Comparison of ENCODE assay signal across 8 cellular contexts in genomic region chr20:30811896-30812671, GRCh38.
DNase-seq lines count a peak whose midpoint lies in the region; ATAC-seq lines count a peak whose summit lies in the region.

No MANE protein-coding gene starts in this region.

- peaks cover 4% of the 10 kb centered on the region for H3K27me3 Mint-ChIP-seq in T-helper 2 cell treated with Interferon-gamma antibody and Interleukin-4, amounts not matched to agents 5 μg/mL and 100 μg/mL, for 36 hours (ENCODE audit: low read depth)

- H3K36me3 Mint-ChIP-seq in T-helper 2 cell treated with Interferon-gamma antibody and Interleukin-4, amounts not matched to agents 5 μg/mL and 100 μg/mL, for 36 hours (ENCODE audit: low read depth): peaks cover 1% of the 10 kb centered on the region

- ATAC-seq in left colon: no peak
- ATAC-seq in HG02759 (IDR thresholded peaks at IDR 0.05; ENCODE audit: unreplicated experiment): no peak

- no peaks in the 10 kb centered on the region for H3K36me3 ChIP-seq in MG63

- DNase-seq in DMS53 (lab: John Stamatoyannopoulos, UW): peak; percentile 78
- no peak for DNase-seq in DMS53 treated with DMSO at 0.1 percent for 48 hours (lab: John Stamatoyannopoulos, UW; ENCODE audit: unreplicated experiment)
- peak; percentile 21 for DNase-seq in MG63
- DNase-seq in astrocyte of the hippocampus (ENCODE audit: low read depth, low spot score): peak; percentile 59
- DNase-seq in left colon: peak; percentile 14 to 26
- no peak for DNase-seq in NCI-H128 (lab: John Stamatoyannopoulos, UW; ENCODE audit: unreplicated experiment)
- no peak for DNase-seq in T-helper 2 cell treated with Interferon-gamma antibody and Interleukin-4, amounts not matched to agents 5 μg/mL and 100 μg/mL, for 36 hours (ENCODE audit: low spot score)

- H3K9me3 ChIP-seq in MG63: no peaks in the 10 kb centered on the region

- H3K4me3 Mint-ChIP-seq in T-helper 2 cell treated with Interferon-gamma antibody and Interleukin-4, amounts not matched to agents 5 μg/mL and 100 μg/mL, for 36 hours: no peak overlapping the region

- no peaks in the 10 kb centered on the region for H3K27me3 ChIP-seq in MG63

- intact Hi-C loops in left colon (cut with DNase I, micrococcal nuclease): no loop called here

- H3K9me3 Mint-ChIP-seq in T-helper 2 cell treated with Interferon-gamma antibody and Interleukin-4, amounts not matched to agents 5 μg/mL and 100 μg/mL, for 36 hours: peaks cover 16% of the 10 kb centered on the region

- no peaks in the 10 kb centered on the region for H3K4me1 Mint-ChIP-seq in T-helper 2 cell treated with Interferon-gamma antibody and Interleukin-4, amounts not matched to agents 5 μg/mL and 100 μg/mL, for 36 hours (ENCODE audit: low read depth)

- H3K4me3 ChIP-seq in MG63: no peak overlapping the region

- H3K27ac Mint-ChIP-seq in T-helper 2 cell treated with Interferon-gamma antibody and Interleukin-4, amounts not matched to agents 5 μg/mL and 100 μg/mL, for 36 hours: no peak overlapping the region

Comparison
In these comparisons a context has a peak if more than half of its experiments do, and no peak if none do; other contexts are left out.
1. DNase-seq: peak in DMS53 (single experiment), MG63 (single experiment), astrocyte of the hippocampus (single experiment) and left colon (2 of 2); none in DMS53 treated with DMSO at 0.1 percent for 48 hours (single experiment), NCI-H128 (single experiment) and T-helper 2 cell treated with Interferon-gamma antibody and Interleukin-4, amounts not matched to agents 5 μg/mL and 100 μg/mL, for 36 hours (single experiment).